1 cellular context compared by ENCODE assay signal in the genomic region with DNA sequence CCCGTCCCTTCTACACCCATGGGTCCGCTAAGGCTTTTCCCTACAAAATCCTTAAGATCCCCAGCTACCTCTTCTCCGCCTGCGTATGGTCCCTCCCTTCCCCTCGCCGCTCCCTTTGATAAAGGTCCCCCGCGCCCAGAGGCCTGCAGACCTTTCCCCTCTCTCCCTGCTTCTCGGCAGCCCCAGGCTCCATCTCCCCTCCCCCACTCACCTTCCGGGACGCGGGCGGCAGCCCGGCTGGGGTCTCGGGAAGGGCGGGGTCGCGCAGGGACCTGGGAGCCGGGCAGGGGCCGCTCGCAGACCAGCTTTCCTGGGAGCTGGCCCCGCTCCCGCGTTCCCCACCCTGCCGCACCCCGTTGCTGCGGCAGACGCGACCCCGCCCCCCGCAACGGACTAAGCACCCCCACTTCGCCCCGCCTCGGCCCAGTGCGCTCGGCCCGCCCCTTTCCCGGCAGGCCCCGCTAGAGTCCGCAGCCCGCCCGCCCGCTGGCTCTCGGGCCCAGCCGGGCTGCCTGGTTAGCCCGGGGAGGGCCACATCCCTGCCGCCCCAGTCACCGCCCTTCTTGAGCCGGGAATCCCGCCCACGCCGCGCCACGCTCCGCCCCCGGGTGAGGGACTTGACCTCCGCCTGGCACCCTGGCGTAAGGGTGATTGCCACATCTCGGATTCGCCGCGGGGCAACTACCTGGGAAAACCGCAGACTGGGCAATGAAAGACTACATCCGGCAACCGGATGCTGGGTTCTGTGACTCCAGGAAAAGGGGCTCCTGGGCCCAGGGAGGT.
TF ChIP-seq lines count a peak whose summit lies in the region.

A gene with protein sequence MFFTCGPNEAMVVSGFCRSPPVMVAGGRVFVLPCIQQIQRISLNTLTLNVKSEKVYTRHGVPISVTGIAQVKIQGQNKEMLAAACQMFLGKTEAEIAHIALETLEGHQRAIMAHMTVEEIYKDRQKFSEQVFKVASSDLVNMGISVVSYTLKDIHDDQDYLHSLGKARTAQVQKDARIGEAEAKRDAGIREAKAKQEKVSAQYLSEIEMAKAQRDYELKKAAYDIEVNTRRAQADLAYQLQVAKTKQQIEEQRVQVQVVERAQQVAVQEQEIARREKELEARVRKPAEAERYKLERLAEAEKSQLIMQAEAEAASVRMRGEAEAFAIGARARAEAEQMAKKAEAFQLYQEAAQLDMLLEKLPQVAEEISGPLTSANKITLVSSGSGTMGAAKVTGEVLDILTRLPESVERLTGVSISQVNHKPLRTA (minus strand): TSS at position 372 of the 783 bp plus-strand sequence. CDS start 498 bp downstream, outside the sequence.

TF ChIP-seq in HEK293, 187 proteins besides CTCF, POLR2A, EP300 and RAD21 (continued from another document and continues in another):
- TF ChIP-seq, protein P1, sequence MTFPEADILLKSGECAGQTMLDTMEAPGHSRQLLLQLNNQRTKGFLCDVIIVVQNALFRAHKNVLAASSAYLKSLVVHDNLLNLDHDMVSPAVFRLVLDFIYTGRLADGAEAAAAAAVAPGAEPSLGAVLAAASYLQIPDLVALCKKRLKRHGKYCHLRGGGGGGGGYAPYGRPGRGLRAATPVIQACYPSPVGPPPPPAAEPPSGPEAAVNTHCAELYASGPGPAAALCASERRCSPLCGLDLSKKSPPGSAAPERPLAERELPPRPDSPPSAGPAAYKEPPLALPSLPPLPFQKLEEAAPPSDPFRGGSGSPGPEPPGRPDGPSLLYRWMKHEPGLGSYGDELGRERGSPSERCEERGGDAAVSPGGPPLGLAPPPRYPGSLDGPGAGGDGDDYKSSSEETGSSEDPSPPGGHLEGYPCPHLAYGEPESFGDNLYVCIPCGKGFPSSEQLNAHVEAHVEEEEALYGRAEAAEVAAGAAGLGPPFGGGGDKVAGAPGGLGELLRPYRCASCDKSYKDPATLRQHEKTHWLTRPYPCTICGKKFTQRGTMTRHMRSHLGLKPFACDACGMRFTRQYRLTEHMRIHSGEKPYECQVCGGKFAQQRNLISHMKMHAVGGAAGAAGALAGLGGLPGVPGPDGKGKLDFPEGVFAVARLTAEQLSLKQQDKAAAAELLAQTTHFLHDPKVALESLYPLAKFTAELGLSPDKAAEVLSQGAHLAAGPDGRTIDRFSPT (tag by site-specific recombination; IDR thresholded peaks at IDR 0.05) = peak; percentile 98
- TF ChIP-seq ZNF596 (tag by site-specific recombination; IDR thresholded peaks at IDR 0.05) (no peak), ZNF521 (tag by site-specific recombination; IDR thresholded peaks at IDR 0.05) (no peak), ZNF350 (tag by site-specific recombination; IDR thresholded peaks at IDR 0.05) (no peak), ZNF664 (tag by site-specific recombination; IDR thresholded peaks at IDR 0.05) (no peak), ZNF132 (tag by site-specific recombination; IDR thresholded peaks at IDR 0.05; ENCODE audit: borderline replicate concordance) (no peak), ZNF23 (tag by site-specific recombination; IDR thresholded peaks at IDR 0.05; ENCODE audit: borderline replicate concordance) (no peak), ZNF112 (tag by site-specific recombination; IDR thresholded peaks at IDR 0.05) (no peak), BCL11A (tag by site-specific recombination; IDR thresholded peaks at IDR 0.05; ENCODE audit: low read depth) (peak; percentile 82; the same call in 1 of the 2 replicates), ZNF324 (tag by site-specific recombination; IDR thresholded peaks at IDR 0.05) (peak; percentile 69; the same call in 1 of the 2 replicates), YY2 (tag by site-specific recombination; IDR thresholded peaks at IDR 0.05) (no peak; the same call in 1 of the 2 replicates), GFI1B (tag by site-specific recombination; IDR thresholded peaks at IDR 0.05) (peak; percentile 46; the same call in 1 of the 2 replicates), ZNF830 (tag by site-specific recombination; IDR thresholded peaks at IDR 0.05; ENCODE audit: low read depth) (no peak), ZBTB17 (tag by site-specific recombination; IDR thresholded peaks at IDR 0.05) (peak; percentile 93), ZNF658 (tag by site-specific recombination; IDR thresholded peaks at IDR 0.05) (no peak), ZFP41 (tag by site-specific recombination; IDR thresholded peaks at IDR 0.05; ENCODE audit: borderline replicate concordance) (no peak), ZNF624 (tag by site-specific recombination; IDR thresholded peaks at IDR 0.05) (no peak), ZNF239 (tag by site-specific recombination; IDR thresholded peaks at IDR 0.05) (no peak), FEZF1 (tag by site-specific recombination; IDR thresholded peaks at IDR 0.05) (peak; percentile 83), BCL11B (tag by site-specific recombination; IDR thresholded peaks at IDR 0.05; ENCODE audit: low read depth) (0 out of 2 replicates have a peak, but pooled peaks have one; percentile 41), ZNF610 (tag by site-specific recombination; IDR thresholded peaks at IDR 0.05; ENCODE audit: borderline replicate concordance) (0 out of 2 replicates have a peak, but pooled peaks have one; percentile 63), ZNF560 (tag by site-specific recombination; IDR thresholded peaks at IDR 0.05; ENCODE audit: borderline replicate concordance) (no peak), ZFP3 (tag by site-specific recombination; IDR thresholded peaks at IDR 0.05; ENCODE audit: low read depth) (no peak), MYNN (tag by site-specific recombination; IDR thresholded peaks at IDR 0.05; ENCODE audit: borderline replicate concordance) (no peak), HOXA7 (CRISPR knock-in tag; IDR thresholded peaks at IDR 0.05; ENCODE audit: borderline replicate concordance) (no peak), ZNF623 (tag by site-specific recombination; IDR thresholded peaks at IDR 0.05) (no peak), ZNF121 (tag by site-specific recombination; IDR thresholded peaks at IDR 0.05) (no peak), ZNF660 (tag by site-specific recombination; IDR thresholded peaks at IDR 0.05) (0 out of 2 replicates have a peak, but pooled peaks have one; percentile 53), ZNF747 (tag by site-specific recombination; IDR thresholded peaks at IDR 0.05) (no peak), SCRT2 (tag by site-specific recombination; IDR thresholded peaks at IDR 0.05) (no peak), SP2 (tag by site-specific recombination; IDR thresholded peaks at IDR 0.05) (peak; percentile 92), ZNF530 (tag by site-specific recombination; IDR thresholded peaks at IDR 0.05; ENCODE audit: low read depth) (no peak), ZNF626 (tag by site-specific recombination; IDR thresholded peaks at IDR 0.05) (no peak), KLF9 (tag by site-specific recombination; IDR thresholded peaks at IDR 0.05; ENCODE audit: low read depth) (peak; percentile 91)
- TF ChIP-seq, protein P2, sequence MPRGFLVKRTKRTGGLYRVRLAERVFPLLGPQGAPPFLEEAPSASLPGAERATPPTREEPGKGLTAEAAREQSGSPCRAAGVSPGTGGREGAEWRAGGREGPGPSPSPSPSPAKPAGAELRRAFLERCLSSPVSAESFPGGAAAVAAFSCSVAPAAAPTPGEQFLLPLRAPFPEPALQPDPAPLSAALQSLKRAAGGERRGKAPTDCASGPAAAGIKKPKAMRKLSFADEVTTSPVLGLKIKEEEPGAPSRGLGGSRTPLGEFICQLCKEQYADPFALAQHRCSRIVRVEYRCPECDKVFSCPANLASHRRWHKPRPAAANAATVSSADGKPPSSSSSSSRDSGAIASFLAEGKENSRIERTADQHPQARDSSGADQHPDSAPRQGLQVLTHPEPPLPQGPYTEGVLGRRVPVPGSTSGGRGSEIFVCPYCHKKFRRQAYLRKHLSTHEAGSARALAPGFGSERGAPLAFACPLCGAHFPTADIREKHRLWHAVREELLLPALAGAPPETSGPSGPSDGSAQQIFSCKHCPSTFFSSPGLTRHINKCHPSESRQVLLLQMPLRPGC (tag by site-specific recombination; IDR thresholded peaks at IDR 0.05) = no peak
- TF ChIP-seq, protein P3, sequence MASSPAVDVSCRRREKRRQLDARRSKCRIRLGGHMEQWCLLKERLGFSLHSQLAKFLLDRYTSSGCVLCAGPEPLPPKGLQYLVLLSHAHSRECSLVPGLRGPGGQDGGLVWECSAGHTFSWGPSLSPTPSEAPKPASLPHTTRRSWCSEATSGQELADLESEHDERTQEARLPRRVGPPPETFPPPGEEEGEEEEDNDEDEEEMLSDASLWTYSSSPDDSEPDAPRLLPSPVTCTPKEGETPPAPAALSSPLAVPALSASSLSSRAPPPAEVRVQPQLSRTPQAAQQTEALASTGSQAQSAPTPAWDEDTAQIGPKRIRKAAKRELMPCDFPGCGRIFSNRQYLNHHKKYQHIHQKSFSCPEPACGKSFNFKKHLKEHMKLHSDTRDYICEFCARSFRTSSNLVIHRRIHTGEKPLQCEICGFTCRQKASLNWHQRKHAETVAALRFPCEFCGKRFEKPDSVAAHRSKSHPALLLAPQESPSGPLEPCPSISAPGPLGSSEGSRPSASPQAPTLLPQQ (tag by site-specific recombination; IDR thresholded peaks at IDR 0.05) = peak; percentile 61
- TF ChIP-seq, protein P4, sequence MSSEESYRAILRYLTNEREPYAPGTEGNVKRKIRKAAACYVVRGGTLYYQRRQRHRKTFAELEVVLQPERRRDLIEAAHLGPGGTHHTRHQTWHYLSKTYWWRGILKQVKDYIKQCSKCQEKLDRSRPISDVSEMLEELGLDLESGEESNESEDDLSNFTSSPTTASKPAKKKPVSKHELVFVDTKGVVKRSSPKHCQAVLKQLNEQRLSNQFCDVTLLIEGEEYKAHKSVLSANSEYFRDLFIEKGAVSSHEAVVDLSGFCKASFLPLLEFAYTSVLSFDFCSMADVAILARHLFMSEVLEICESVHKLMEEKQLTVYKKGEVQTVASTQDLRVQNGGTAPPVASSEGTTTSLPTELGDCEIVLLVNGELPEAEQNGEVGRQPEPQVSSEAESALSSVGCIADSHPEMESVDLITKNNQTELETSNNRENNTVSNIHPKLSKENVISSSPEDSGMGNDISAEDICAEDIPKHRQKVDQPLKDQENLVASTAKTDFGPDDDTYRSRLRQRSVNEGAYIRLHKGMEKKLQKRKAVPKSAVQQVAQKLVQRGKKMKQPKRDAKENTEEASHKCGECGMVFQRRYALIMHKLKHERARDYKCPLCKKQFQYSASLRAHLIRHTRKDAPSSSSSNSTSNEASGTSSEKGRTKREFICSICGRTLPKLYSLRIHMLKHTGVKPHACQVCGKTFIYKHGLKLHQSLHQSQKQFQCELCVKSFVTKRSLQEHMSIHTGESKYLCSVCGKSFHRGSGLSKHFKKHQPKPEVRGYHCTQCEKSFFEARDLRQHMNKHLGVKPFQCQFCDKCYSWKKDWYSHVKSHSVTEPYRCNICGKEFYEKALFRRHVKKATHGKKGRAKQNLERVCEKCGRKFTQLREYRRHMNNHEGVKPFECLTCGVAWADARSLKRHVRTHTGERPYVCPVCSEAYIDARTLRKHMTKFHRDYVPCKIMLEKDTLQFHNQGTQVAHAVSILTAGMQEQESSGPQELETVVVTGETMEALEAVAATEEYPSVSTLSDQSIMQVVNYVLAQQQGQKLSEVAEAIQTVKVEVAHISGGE (tag by site-specific recombination; conservative IDR thresholded peaks at IDR 0.05; ENCODE audit: low read depth) = peak; percentile 89
- TF ChIP-seq, protein P5, sequence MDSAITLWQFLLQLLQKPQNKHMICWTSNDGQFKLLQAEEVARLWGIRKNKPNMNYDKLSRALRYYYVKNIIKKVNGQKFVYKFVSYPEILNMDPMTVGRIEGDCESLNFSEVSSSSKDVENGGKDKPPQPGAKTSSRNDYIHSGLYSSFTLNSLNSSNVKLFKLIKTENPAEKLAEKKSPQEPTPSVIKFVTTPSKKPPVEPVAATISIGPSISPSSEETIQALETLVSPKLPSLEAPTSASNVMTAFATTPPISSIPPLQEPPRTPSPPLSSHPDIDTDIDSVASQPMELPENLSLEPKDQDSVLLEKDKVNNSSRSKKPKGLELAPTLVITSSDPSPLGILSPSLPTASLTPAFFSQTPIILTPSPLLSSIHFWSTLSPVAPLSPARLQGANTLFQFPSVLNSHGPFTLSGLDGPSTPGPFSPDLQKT (IDR thresholded peaks at IDR 0.05; ENCODE audit: borderline replicate concordance, low read depth, low read length) = no peak
- TF ChIP-seq, protein P6, sequence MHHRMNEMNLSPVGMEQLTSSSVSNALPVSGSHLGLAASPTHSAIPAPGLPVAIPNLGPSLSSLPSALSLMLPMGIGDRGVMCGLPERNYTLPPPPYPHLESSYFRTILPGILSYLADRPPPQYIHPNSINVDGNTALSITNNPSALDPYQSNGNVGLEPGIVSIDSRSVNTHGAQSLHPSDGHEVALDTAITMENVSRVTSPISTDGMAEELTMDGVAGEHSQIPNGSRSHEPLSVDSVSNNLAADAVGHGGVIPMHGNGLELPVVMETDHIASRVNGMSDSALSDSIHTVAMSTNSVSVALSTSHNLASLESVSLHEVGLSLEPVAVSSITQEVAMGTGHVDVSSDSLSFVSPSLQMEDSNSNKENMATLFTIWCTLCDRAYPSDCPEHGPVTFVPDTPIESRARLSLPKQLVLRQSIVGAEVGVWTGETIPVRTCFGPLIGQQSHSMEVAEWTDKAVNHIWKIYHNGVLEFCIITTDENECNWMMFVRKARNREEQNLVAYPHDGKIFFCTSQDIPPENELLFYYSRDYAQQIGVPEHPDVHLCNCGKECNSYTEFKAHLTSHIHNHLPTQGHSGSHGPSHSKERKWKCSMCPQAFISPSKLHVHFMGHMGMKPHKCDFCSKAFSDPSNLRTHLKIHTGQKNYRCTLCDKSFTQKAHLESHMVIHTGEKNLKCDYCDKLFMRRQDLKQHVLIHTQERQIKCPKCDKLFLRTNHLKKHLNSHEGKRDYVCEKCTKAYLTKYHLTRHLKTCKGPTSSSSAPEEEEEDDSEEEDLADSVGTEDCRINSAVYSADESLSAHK (tag by site-specific recombination; IDR thresholded peaks at IDR 0.05) = no peak; the same call in 1 of the 2 replicates
- TF ChIP-seq, protein P7, sequence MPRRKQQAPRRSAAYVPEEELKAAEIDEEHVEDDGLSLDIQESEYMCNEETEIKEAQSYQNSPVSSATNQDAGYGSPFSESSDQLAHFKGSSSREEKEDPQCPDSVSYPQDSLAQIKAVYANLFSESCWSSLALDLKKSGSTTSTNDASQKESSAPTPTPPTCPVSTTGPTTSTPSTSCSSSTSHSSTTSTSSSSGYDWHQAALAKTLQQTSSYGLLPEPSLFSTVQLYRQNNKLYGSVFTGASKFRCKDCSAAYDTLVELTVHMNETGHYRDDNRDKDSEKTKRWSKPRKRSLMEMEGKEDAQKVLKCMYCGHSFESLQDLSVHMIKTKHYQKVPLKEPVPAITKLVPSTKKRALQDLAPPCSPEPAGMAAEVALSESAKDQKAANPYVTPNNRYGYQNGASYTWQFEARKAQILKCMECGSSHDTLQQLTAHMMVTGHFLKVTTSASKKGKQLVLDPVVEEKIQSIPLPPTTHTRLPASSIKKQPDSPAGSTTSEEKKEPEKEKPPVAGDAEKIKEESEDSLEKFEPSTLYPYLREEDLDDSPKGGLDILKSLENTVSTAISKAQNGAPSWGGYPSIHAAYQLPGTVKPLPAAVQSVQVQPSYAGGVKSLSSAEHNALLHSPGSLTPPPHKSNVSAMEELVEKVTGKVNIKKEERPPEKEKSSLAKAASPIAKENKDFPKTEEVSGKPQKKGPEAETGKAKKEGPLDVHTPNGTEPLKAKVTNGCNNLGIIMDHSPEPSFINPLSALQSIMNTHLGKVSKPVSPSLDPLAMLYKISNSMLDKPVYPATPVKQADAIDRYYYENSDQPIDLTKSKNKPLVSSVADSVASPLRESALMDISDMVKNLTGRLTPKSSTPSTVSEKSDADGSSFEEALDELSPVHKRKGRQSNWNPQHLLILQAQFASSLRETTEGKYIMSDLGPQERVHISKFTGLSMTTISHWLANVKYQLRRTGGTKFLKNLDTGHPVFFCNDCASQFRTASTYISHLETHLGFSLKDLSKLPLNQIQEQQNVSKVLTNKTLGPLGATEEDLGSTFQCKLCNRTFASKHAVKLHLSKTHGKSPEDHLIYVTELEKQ (tag by site-specific recombination; IDR thresholded peaks at IDR 0.05; ENCODE audit: borderline replicate concordance) = 0 out of 2 replicates have a peak, but pooled peaks have one; percentile 65
